ENCODE assay signal across 16 cellular contexts in the genomic region with DNA sequence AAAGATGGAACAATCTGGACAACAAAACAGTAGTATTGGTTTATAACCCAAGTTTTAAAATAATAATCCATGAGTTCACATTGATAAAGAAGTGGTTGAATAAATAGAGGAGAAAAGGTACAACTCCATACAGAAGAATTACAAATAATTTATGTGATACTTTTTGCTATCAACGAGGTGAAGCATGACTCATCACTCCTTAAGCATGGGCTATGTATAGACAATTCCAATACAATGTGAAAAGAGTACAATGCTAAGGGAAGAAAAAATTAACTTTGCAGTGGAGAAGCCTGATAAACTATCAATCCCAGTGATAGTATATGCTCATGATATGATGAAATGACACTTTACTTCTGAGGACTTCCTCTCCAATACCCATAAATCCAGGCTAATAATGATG.
DNase-seq lines count a peak whose midpoint lies in the region; FAIRE-seq and TF ChIP-seq lines count a peak whose summit lies in the region.
"Had no signal": no experiment of that assay in that cellular context is flagged by ENCODE, and none has a peak within 500 bp of the region (broad histone marks: within the 10 kb centered on the region; RNA-seq: fewer than 3 reads in every experiment).

No MANE protein-coding gene starts in this region.

- H3K36me3 ChIP-seq in bronchial epithelial cell (ENCODE audit: control insufficient read depth, insufficient read depth, low read length): no peaks in the 10 kb centered on the region
- H3K36me3 ChIP-seq: HAP-1 had no signal

- TF ChIP-seq CTCF in bronchial epithelial cell (IDR thresholded peaks at IDR 0.05; ENCODE audit: insufficient read depth, low read length, severe bottlenecking): no peak

- FAIRE-seq in HTR-8/SVneo (lab: Jason Lieb, UNC) (peak; percentile 51), bronchial epithelial cell (lab: Jason Lieb, UNC) (no peak)
- FAIRE-seq: GM12892, H1 had no signal

- DNase-seq in DMS53 (lab: John Stamatoyannopoulos, UW) (peak; percentile 36), HTR-8/SVneo (ENCODE audit: insufficient read length, low spot score) (no peak), bronchial epithelial cell (ENCODE audit: low read depth) (peak; percentile 17), putamen (ENCODE audit: low spot score) (peak; percentile 10), mesenteric fat pad (ENCODE audit: low spot score) (no peak), dermis blood vessel endothelial cell (no peak), NCI-H446 treated with DMSO at 0.1 percent for 48 hours (lab: John Stamatoyannopoulos, UW) (no peak)
- DNase-seq: C1 segment of cervical spinal cord; Calu3; CD4-positive, alpha-beta T cell; DMS 273 treated with DMSO at 0.1 percent for 48 hours; DMS79 treated with DMSO at 0.1 percent for 48 hours; EL had no signal

- H3K4me3 ChIP-seq in bronchial epithelial cell (ENCODE audit: low read depth, low read length): no peak overlapping the region
- H3K4me3 ChIP-seq: HAP-1 had no signal

- H3K27me3 ChIP-seq in bronchial epithelial cell (ENCODE audit: control insufficient read depth, insufficient read depth, low read length): no peaks in the 10 kb centered on the region

Comparison
In these comparisons a context has a peak if more than half of its experiments do, and no peak if none do; other contexts are left out.
1. DNase-seq: peak in DMS53 (single experiment), bronchial epithelial cell (single experiment) and putamen (single experiment); none in HTR-8/SVneo (single experiment), mesenteric fat pad (single experiment), dermis blood vessel endothelial cell (single experiment) and NCI-H446 treated with DMSO at 0.1 percent for 48 hours (single experiment).